Comparison of ENCODE assay signal across 1 cellular context in the genomic region with DNA sequence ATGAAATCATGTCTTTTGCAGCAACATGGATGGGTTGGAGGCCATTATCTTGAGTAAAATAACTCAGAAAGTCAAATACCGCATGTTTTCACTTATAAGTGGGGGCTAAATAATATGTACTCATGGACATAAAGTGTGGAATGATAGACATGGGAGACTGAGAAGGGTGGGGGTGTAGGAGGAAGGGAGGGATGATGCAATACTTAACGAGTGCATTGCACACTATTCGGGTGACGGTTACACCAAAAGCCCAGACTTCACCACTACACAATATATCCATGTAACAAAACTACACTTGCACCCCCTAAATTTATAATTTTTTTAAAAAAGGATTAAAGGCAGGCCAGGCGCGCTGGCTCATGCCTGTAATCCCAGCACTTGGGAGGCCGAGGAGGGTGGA.
A peak's percentile ranks its signal among the peaks of the same experiment; 100 is the strongest.
TF ChIP-seq lines count a peak whose summit lies in the region.

No MANE protein-coding gene starts in this region.

TF ChIP-seq in K562, 482 proteins besides CTCF, POLR2A, EP300 and RAD21 (continued from another document):
- TF ChIP-seq, protein P1, sequence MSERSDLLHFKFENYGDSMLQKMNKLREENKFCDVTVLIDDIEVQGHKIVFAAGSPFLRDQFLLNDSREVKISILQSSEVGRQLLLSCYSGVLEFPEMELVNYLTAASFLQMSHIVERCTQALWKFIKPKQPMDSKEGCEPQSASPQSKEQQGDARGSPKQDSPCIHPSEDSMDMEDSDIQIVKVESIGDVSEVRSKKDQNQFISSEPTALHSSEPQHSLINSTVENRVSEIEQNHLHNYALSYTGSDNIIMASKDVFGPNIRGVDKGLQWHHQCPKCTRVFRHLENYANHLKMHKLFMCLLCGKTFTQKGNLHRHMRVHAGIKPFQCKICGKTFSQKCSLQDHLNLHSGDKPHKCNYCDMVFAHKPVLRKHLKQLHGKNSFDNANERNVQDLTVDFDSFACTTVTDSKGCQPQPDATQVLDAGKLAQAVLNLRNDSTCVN (CRISPR knock-in tag; IDR thresholded peaks at IDR 0.05), result no peak
- TF ChIP-seq ZNF134 (CRISPR knock-in tag; conservative IDR thresholded peaks at IDR 0.05), result no peak
- no peak for TF ChIP-seq CEBPG (CRISPR knock-in tag; IDR thresholded peaks at IDR 0.05)
- peak; percentile 74 to 75 for TF ChIP-seq CEBPG (tag; conservative IDR thresholded peaks at IDR 0.05 in 1 of 2, IDR thresholded peaks at IDR 0.05 in 1 of 2)
- TF ChIP-seq, protein P2, sequence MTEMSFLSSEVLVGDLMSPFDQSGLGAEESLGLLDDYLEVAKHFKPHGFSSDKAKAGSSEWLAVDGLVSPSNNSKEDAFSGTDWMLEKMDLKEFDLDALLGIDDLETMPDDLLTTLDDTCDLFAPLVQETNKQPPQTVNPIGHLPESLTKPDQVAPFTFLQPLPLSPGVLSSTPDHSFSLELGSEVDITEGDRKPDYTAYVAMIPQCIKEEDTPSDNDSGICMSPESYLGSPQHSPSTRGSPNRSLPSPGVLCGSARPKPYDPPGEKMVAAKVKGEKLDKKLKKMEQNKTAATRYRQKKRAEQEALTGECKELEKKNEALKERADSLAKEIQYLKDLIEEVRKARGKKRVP (CRISPR knock-in tag; IDR thresholded peaks at IDR 0.05), result peak; percentile 66
- TF ChIP-seq, protein P3, sequence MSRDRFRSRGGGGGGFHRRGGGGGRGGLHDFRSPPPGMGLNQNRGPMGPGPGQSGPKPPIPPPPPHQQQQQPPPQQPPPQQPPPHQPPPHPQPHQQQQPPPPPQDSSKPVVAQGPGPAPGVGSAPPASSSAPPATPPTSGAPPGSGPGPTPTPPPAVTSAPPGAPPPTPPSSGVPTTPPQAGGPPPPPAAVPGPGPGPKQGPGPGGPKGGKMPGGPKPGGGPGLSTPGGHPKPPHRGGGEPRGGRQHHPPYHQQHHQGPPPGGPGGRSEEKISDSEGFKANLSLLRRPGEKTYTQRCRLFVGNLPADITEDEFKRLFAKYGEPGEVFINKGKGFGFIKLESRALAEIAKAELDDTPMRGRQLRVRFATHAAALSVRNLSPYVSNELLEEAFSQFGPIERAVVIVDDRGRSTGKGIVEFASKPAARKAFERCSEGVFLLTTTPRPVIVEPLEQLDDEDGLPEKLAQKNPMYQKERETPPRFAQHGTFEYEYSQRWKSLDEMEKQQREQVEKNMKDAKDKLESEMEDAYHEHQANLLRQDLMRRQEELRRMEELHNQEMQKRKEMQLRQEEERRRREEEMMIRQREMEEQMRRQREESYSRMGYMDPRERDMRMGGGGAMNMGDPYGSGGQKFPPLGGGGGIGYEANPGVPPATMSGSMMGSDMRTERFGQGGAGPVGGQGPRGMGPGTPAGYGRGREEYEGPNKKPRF (IDR thresholded peaks at IDR 0.05; ENCODE audit: low read depth, low read length), result no peak
- TF ChIP-seq FOS (IDR thresholded peaks at IDR 0.05; ENCODE audit: extremely low read depth, insufficient read length), result no peak
- TF ChIP-seq TBL1XR1 (IDR thresholded peaks at IDR 0.05; ENCODE audit: low read length in 2 of 2), result no peak
- TF ChIP-seq, protein P4, sequence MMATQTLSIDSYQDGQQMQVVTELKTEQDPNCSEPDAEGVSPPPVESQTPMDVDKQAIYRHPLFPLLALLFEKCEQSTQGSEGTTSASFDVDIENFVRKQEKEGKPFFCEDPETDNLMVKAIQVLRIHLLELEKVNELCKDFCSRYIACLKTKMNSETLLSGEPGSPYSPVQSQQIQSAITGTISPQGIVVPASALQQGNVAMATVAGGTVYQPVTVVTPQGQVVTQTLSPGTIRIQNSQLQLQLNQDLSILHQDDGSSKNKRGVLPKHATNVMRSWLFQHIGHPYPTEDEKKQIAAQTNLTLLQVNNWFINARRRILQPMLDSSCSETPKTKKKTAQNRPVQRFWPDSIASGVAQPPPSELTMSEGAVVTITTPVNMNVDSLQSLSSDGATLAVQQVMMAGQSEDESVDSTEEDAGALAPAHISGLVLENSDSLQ (IDR thresholded peaks at IDR 0.05), result peak; percentile 35; the same call in 1 of the 2 replicates
- TF ChIP-seq ZNF408 (CRISPR knock-in tag; IDR thresholded peaks at IDR 0.05; ENCODE audit: low read depth), result no peak
- TF ChIP-seq, protein P5, sequence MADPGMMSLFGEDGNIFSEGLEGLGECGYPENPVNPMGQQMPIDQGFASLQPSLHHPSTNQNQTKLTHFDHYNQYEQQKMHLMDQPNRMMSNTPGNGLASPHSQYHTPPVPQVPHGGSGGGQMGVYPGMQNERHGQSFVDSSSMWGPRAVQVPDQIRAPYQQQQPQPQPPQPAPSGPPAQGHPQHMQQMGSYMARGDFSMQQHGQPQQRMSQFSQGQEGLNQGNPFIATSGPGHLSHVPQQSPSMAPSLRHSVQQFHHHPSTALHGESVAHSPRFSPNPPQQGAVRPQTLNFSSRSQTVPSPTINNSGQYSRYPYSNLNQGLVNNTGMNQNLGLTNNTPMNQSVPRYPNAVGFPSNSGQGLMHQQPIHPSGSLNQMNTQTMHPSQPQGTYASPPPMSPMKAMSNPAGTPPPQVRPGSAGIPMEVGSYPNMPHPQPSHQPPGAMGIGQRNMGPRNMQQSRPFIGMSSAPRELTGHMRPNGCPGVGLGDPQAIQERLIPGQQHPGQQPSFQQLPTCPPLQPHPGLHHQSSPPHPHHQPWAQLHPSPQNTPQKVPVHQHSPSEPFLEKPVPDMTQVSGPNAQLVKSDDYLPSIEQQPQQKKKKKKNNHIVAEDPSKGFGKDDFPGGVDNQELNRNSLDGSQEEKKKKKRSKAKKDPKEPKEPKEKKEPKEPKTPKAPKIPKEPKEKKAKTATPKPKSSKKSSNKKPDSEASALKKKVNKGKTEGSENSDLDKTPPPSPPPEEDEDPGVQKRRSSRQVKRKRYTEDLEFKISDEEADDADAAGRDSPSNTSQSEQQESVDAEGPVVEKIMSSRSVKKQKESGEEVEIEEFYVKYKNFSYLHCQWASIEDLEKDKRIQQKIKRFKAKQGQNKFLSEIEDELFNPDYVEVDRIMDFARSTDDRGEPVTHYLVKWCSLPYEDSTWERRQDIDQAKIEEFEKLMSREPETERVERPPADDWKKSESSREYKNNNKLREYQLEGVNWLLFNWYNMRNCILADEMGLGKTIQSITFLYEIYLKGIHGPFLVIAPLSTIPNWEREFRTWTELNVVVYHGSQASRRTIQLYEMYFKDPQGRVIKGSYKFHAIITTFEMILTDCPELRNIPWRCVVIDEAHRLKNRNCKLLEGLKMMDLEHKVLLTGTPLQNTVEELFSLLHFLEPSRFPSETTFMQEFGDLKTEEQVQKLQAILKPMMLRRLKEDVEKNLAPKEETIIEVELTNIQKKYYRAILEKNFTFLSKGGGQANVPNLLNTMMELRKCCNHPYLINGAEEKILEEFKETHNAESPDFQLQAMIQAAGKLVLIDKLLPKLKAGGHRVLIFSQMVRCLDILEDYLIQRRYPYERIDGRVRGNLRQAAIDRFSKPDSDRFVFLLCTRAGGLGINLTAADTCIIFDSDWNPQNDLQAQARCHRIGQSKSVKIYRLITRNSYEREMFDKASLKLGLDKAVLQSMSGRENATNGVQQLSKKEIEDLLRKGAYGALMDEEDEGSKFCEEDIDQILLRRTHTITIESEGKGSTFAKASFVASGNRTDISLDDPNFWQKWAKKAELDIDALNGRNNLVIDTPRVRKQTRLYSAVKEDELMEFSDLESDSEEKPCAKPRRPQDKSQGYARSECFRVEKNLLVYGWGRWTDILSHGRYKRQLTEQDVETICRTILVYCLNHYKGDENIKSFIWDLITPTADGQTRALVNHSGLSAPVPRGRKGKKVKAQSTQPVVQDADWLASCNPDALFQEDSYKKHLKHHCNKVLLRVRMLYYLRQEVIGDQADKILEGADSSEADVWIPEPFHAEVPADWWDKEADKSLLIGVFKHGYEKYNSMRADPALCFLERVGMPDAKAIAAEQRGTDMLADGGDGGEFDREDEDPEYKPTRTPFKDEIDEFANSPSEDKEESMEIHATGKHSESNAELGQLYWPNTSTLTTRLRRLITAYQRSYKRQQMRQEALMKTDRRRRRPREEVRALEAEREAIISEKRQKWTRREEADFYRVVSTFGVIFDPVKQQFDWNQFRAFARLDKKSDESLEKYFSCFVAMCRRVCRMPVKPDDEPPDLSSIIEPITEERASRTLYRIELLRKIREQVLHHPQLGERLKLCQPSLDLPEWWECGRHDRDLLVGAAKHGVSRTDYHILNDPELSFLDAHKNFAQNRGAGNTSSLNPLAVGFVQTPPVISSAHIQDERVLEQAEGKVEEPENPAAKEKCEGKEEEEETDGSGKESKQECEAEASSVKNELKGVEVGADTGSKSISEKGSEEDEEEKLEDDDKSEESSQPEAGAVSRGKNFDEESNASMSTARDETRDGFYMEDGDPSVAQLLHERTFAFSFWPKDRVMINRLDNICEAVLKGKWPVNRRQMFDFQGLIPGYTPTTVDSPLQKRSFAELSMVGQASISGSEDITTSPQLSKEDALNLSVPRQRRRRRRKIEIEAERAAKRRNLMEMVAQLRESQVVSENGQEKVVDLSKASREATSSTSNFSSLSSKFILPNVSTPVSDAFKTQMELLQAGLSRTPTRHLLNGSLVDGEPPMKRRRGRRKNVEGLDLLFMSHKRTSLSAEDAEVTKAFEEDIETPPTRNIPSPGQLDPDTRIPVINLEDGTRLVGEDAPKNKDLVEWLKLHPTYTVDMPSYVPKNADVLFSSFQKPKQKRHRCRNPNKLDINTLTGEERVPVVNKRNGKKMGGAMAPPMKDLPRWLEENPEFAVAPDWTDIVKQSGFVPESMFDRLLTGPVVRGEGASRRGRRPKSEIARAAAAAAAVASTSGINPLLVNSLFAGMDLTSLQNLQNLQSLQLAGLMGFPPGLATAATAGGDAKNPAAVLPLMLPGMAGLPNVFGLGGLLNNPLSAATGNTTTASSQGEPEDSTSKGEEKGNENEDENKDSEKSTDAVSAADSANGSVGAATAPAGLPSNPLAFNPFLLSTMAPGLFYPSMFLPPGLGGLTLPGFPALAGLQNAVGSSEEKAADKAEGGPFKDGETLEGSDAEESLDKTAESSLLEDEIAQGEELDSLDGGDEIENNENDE (IDR thresholded peaks at IDR 0.05; ENCODE audit: low read depth, low read length), result no peak
- TF ChIP-seq RBBP5 (IDR thresholded peaks at IDR 0.05; ENCODE audit: borderline replicate concordance, insufficient read depth, low read length, poor library complexity, severe bottlenecking), result no peak
- TF ChIP-seq, protein P6, sequence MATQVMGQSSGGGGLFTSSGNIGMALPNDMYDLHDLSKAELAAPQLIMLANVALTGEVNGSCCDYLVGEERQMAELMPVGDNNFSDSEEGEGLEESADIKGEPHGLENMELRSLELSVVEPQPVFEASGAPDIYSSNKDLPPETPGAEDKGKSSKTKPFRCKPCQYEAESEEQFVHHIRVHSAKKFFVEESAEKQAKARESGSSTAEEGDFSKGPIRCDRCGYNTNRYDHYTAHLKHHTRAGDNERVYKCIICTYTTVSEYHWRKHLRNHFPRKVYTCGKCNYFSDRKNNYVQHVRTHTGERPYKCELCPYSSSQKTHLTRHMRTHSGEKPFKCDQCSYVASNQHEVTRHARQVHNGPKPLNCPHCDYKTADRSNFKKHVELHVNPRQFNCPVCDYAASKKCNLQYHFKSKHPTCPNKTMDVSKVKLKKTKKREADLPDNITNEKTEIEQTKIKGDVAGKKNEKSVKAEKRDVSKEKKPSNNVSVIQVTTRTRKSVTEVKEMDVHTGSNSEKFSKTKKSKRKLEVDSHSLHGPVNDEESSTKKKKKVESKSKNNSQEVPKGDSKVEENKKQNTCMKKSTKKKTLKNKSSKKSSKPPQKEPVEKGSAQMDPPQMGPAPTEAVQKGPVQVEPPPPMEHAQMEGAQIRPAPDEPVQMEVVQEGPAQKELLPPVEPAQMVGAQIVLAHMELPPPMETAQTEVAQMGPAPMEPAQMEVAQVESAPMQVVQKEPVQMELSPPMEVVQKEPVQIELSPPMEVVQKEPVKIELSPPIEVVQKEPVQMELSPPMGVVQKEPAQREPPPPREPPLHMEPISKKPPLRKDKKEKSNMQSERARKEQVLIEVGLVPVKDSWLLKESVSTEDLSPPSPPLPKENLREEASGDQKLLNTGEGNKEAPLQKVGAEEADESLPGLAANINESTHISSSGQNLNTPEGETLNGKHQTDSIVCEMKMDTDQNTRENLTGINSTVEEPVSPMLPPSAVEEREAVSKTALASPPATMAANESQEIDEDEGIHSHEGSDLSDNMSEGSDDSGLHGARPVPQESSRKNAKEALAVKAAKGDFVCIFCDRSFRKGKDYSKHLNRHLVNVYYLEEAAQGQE (CRISPR knock-in tag; IDR thresholded peaks at IDR 0.05; ENCODE audit: low read depth), result no peak
- TF ChIP-seq KLF16 (IDR thresholded peaks at IDR 0.05), result no peak
- TF ChIP-seq, protein P7, sequence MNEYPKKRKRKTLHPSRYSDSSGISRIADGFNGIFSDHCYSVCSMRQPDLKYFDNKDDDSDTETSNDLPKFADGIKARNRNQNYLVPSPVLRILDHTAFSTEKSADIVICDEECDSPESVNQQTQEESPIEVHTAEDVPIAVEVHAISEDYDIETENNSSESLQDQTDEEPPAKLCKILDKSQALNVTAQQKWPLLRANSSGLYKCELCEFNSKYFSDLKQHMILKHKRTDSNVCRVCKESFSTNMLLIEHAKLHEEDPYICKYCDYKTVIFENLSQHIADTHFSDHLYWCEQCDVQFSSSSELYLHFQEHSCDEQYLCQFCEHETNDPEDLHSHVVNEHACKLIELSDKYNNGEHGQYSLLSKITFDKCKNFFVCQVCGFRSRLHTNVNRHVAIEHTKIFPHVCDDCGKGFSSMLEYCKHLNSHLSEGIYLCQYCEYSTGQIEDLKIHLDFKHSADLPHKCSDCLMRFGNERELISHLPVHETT (CRISPR knock-in tag; conservative IDR thresholded peaks at IDR 0.05 in 1 of 2, IDR thresholded peaks at IDR 0.05 in 1 of 2), result no peak
- no peak for TF ChIP-seq MAZ (CRISPR knock-in tag; conservative IDR thresholded peaks at IDR 0.05 in 1 of 2, IDR thresholded peaks at IDR 0.05 in 1 of 2)
